In the genomic region with DNA sequence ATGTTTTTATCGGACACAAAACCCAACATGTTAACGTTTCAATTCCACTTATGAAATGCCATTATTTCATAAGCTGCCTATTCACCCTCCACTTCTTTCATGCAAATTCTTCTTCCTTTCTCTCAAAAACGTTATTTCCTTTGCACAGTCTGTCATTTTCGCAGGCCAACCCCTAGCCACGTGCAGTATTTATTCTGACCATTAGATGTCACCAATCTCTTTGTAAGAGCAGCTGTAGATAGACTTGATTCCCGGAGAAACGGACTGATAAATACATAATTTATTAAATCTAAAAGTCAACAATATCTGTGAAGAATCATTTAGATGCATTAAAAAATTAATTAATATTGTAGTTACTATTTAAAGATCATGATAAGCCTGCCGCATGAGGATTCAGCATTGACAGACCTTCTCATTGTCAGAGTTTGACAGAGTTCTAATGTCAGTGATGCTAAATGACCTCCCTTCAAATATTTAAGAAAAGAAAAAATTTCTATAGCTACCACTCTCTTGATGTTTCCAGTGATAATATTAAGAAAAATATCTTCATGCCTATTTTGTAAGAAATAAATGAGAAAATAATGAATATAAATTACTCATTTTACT, we compare ENCODE assay signal across 1 cellular context.
TF ChIP-seq lines count a peak whose summit lies in the region.

No MANE protein-coding gene starts in this region.

TF ChIP-seq in H1, 55 proteins besides CTCF, POLR2A, EP300 and RAD21 (continued from another document):
- TF ChIP-seq, protein P1, sequence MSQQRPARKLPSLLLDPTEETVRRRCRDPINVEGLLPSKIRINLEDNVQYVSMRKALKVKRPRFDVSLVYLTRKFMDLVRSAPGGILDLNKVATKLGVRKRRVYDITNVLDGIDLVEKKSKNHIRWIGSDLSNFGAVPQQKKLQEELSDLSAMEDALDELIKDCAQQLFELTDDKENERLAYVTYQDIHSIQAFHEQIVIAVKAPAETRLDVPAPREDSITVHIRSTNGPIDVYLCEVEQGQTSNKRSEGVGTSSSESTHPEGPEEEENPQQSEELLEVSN (IDR thresholded peaks at IDR 0.05): no peak
